In genomic region chr7:79453558-79454324, GRCh38 we compare ENCODE assay signal across 8 cellular contexts. TPM values are rescaled to one million over a fixed set of nuclear protein-coding genes. Genes with fewer than 3 reads are reported as not detected.
DNase-seq lines count a peak whose midpoint lies in the region; ATAC-seq and TF ChIP-seq lines count a peak whose summit lies in the region.

TSS of gene MAGI2 (minus strand) at chr7:79453667. CDS start at chr7:79453320, 347 bp downstream.

- H3K27me3 Mint-ChIP-seq in activated T-cell treated with anti-CD3 and anti-CD28 coated beads, Interleukin-2, amount 50 U/mL, for 4 hours (ENCODE audit: low read depth) = peaks cover 41% of the 10 kb centered on the region

- peak within 1 kb of the TSS; percentile 94 for H3K27ac ChIP-seq in upper lobe of right lung

- H3K36me3 Mint-ChIP-seq in activated T-cell treated with anti-CD3 and anti-CD28 coated beads, Interleukin-2, amount 50 U/mL, for 4 hours (ENCODE audit: insufficient read depth) = no peaks in the 10 kb centered on the region

- no peaks in the 10 kb centered on the region for H3K27me3 ChIP-seq in upper lobe of right lung

- H3K4me3 Mint-ChIP-seq in activated T-cell treated with anti-CD3 and anti-CD28 coated beads, Interleukin-2, amount 50 U/mL, for 4 hours = peak within 1 kb of the TSS; percentile 63

- peaks cover 8% of the 10 kb centered on the region for H3K9me3 Mint-ChIP-seq in activated T-cell treated with anti-CD3 and anti-CD28 coated beads, Interleukin-2, amount 50 U/mL, for 4 hours

- no peaks in the 10 kb centered on the region for H3K4me1 Mint-ChIP-seq in activated T-cell treated with anti-CD3 and anti-CD28 coated beads, Interleukin-2, amount 50 U/mL, for 4 hours (ENCODE audit: low read depth)

- H3K4me3 ChIP-seq in WI38 (ENCODE audit: low read depth, low read length) (peak within 1 kb of the TSS; percentile 83), fibroblast of villous mesenchyme (ENCODE audit: low read depth, low read length) (peak within 1 kb of the TSS; percentile 94), upper lobe of right lung (peak within 1 kb of the TSS; percentile 76)

- H3K36me3 ChIP-seq in upper lobe of right lung = no peaks in the 10 kb centered on the region

- intact Hi-C loops in upper lobe of right lung (cut with DNase I) = no loop called here

- no peaks in the 10 kb centered on the region for H3K9me3 ChIP-seq in upper lobe of right lung

- TF ChIP-seq CTCF in WI38 (IDR thresholded peaks at IDR 0.05; ENCODE audit: low read depth, low read length) (no peak), fibroblast of villous mesenchyme (IDR thresholded peaks at IDR 0.05; ENCODE audit: insufficient read depth, low read depth, low read length) (no peak), upper lobe of right lung (IDR thresholded peaks at IDR 0.05) (no peak)

- peak; percentile 19 to 22 for ATAC-seq in activated T-cell treated with anti-CD3 and anti-CD28 coated beads, Interleukin-2, amount 50 U/mL, for 4 hours
- peak; percentile 89 for ATAC-seq in upper lobe of right lung
- no peak for ATAC-seq in HG03039 (IDR thresholded peaks at IDR 0.05; ENCODE audit: unreplicated experiment)
- no peak for ATAC-seq in GM21423 (IDR thresholded peaks at IDR 0.05; ENCODE audit: unreplicated experiment)

- DNase-seq in activated T-cell treated with anti-CD3 and anti-CD28 coated beads, Interleukin-2, amount 50 U/mL, for 4 hours = no peak
- DNase-seq in activated T-cell treated with anti-CD3 and anti-CD28 coated beads for 4 hours (no peak), fibroblast of villous mesenchyme (ENCODE audit: low read depth) (peak; percentile 90), myocyte (ENCODE audit: low read depth) (peak; percentile 93), upper lobe of right lung (peak; percentile 90)

- H3K4me1 ChIP-seq in upper lobe of right lung = peaks cover 16% of the 10 kb centered on the region

RNA-seq across cellular contexts. Expression of gene MAGI2, which starts in this region (rescaled TPM):
- under 1 TPM; 0.10 to 0.16 (median 0.14) TPM for total RNA-seq in activated T-cell treated with anti-CD3 and anti-CD28 coated beads, Interleukin-2, amount 50 U/mL, for 4 hours
- total RNA-seq in fibroblast of villous mesenchyme (20.0 and 24.6 TPM in 2 replicates), myocyte (5.7 and 6.0 TPM in 2 replicates), upper lobe of right lung (12.8 TPM)
- 3.1 TPM for polyA plus RNA-seq in myocyte (2012)

Comparison
In these comparisons a context has a peak if more than half of its experiments do, and no peak if none do; other contexts are left out.
1. Peak in ATAC-seq in activated T-cell treated with anti-CD3 and anti-CD28 coated beads, Interleukin-2, amount 50 U/mL, for 4 hours; RNA of the gene not detected or under 1 TPM.
2. DNase-seq: peak in fibroblast of villous mesenchyme (single experiment), myocyte (single experiment) and upper lobe of right lung (single experiment); none in activated T-cell treated with anti-CD3 and anti-CD28 coated beads, Interleukin-2, amount 50 U/mL, for 4 hours (single experiment) and activated T-cell treated with anti-CD3 and anti-CD28 coated beads for 4 hours (single experiment).
3. Peak in every context shown above with its lines, with median percentiles within 50 percentile points of each other: H3K4me3 ChIP-seq.